In the genomic region with DNA sequence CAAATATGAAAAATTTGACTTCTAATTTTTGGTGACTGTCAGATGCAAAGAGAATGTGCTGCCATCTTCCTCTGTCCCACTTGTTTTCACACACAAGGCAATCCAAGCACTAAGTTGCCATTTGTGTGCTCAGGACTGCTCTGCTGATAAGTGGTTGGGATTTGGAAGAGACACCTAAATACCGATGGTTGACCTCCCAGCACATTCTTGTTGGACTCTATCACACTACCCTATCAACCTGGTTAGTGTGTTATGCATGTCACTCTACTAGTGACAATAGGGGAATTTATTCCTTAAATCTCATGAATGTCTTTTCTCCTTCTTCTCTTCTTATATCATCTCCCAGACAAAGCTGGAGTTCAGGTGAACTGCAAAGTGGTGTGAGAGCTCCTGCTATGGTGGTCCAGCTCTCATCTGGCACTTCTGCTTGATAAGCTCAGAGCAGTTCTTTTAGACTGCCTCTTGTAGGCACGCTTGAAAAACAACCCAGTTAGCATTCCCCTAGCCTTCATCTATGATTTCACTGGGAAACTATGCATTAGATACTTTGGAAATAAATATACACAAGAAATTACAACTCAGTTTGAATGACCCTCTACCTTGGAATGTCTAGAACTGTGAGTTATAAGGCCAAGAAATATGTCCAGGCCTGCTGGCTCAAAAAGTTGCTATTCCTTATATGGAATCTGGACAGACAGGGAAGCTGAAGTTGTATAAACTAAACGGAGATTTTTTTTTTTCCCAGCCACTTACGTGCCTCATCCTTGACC, we compare ENCODE assay signal across 10 cellular contexts.
DNase-seq lines count a peak whose midpoint lies in the region; TF ChIP-seq lines count a peak whose summit lies in the region.
"Had no signal": no experiment of that assay in that cellular context is flagged by ENCODE, and none has a peak within 500 bp of the region (broad histone marks: within the 10 kb centered on the region; RNA-seq: fewer than 3 reads in every experiment).

No MANE protein-coding gene starts in this region.

- no peak overlapping the region for H3K4me3 Mint-ChIP-seq in chondrocyte (ENCODE audit: unreplicated experiment)
- H3K4me3 Mint-ChIP-seq: activated T-helper 1 cell treated with anti-CD3 and anti-CD28 coated beads, Interleukin-12 subunit alpha, Interleukin-12 subunit beta, Interleukin-2, Interleukin-4 antibody, amounts not matched to agents 30 ng/mL and 10 ng/mL and 1 ng/mL, durations not matched to agents 14 hours and 24 hours and 36 hours had no signal

- H3K4me2 ChIP-seq in mesenchymal stem cell (ENCODE audit: low read length, poor library complexity, severe bottlenecking): peak overlapping the region; percentile 39

- H2BK120ac ChIP-seq in mesenchymal stem cell (ENCODE audit: low read depth, low read length): no peak overlapping the region

- H3K14ac ChIP-seq in mesenchymal stem cell (ENCODE audit: low read length in 2 of 2): no peak overlapping the region

- intact Hi-C loops in uterus (cut with DNase I; ENCODE audit: low total_unique reads): no loop called here

- H3K27ac ChIP-seq in mesenchymal stem cell (ENCODE audit: low read length, poor library complexity, severe bottlenecking): peak overlapping the region; percentile 99
- peak overlapping the region; percentile 81 to 90 for H3K27ac ChIP-seq in uterus

- TF ChIP-seq POLR2A in uterus (IDR thresholded peaks at IDR 0.05): no peak

- H3K27me3 ChIP-seq in mesenchymal stem cell (ENCODE audit: control insufficient read depth in 1 of 2, insufficient read depth in 1 of 2, low read length in 2 of 2): no peaks in the 10 kb centered on the region
- H3K27me3 ChIP-seq in uterus: no peaks in the 10 kb centered on the region

- H3K4me1 Mint-ChIP-seq in chondrocyte (ENCODE audit: low read depth): peaks cover 33% of the 10 kb centered on the region

- peak overlapping the region; percentile 80 to 95 for H3K18ac ChIP-seq in mesenchymal stem cell (ENCODE audit: low read depth in 1 of 2, low read length in 2 of 2)

- H3K4ac ChIP-seq in mesenchymal stem cell (ENCODE audit: low read depth in 1 of 2, low read length in 2 of 2): peak overlapping the region; percentile 67 to 93

- peak overlapping the region; percentile 66 for H3K9ac ChIP-seq in mesenchymal stem cell (ENCODE audit: low read length)

- no CpG with 5 or more reads among the region's 4 CpGs for WGBS in mesenchymal stem cell

- H2AK5ac ChIP-seq in mesenchymal stem cell (ENCODE audit: low read length, severe bottlenecking): peak overlapping the region; percentile 100

- H3K27ac Mint-ChIP-seq in chondrocyte (ENCODE audit: unreplicated experiment): peak overlapping the region; percentile 98
- H3K27ac Mint-ChIP-seq: activated T-helper 1 cell treated with anti-CD3 and anti-CD28 coated beads, Interleukin-12 subunit alpha, Interleukin-12 subunit beta, Interleukin-2, Interleukin-4 antibody, amounts not matched to agents 30 ng/mL and 10 ng/mL and 1 ng/mL, durations not matched to agents 14 hours and 24 hours and 36 hours had no signal

- H2BK5ac ChIP-seq in mesenchymal stem cell (ENCODE audit: low read depth, low read length, poor library complexity, severe bottlenecking): peak overlapping the region; percentile 92

- H4K91ac ChIP-seq in mesenchymal stem cell (ENCODE audit: low read length): peak overlapping the region; percentile 94

- H2AFZ ChIP-seq in mesenchymal stem cell (ENCODE audit: low read depth, low read length): no peak overlapping the region

- TF ChIP-seq CTCF in chondrocyte (IDR thresholded peaks at IDR 0.05) (no peak), uterus (IDR thresholded peaks at IDR 0.05) (no peak), GM13977 (IDR thresholded peaks at IDR 0.05; ENCODE audit: extremely low read depth, insufficient read depth, missing control alignments) (no peak)

- no peaks in the 10 kb centered on the region for H3K36me3 ChIP-seq in mesenchymal stem cell (ENCODE audit: control insufficient read depth in 1 of 2, insufficient read depth in 2 of 2, low read depth in 1 of 2, low read length in 2 of 2)
- no peaks in the 10 kb centered on the region for H3K36me3 ChIP-seq in uterus

- in situ Hi-C loops in GM13977 (cut with MboI; ENCODE audit: low pct_unique_long_range_greater_than_20kb, low sequenced_read_pairs, unreplicated experiment): no loop called here

- H3K27me3 Mint-ChIP-seq in chondrocyte (ENCODE audit: low read depth): no peaks in the 10 kb centered on the region

- no peaks in the 10 kb centered on the region for H3K79me1 ChIP-seq in mesenchymal stem cell (replicated peaks; ENCODE audit: low read length, poor library complexity, severe bottlenecking)

- H4K8ac ChIP-seq in mesenchymal stem cell (ENCODE audit: low read length): peak overlapping the region; percentile 95

- H3K36me3 Mint-ChIP-seq in chondrocyte (ENCODE audit: low read depth): no peaks in the 10 kb centered on the region

- H3K4me1 ChIP-seq in mesenchymal stem cell (ENCODE audit: control insufficient read depth, insufficient read depth, low read depth, low read length) (peaks cover 1% of the 10 kb centered on the region), uterus (peaks cover 0 to 6% of the 10 kb centered on the region in 2 donors)

- peaks cover 7% of the 10 kb centered on the region for H3K9me3 Mint-ChIP-seq in chondrocyte (ENCODE audit: low read depth)
- H3K9me3 Mint-ChIP-seq: activated T-helper 1 cell treated with anti-CD3 and anti-CD28 coated beads, Interleukin-12 subunit alpha, Interleukin-12 subunit beta, Interleukin-2, Interleukin-4 antibody, amounts not matched to agents 30 ng/mL and 10 ng/mL and 1 ng/mL, durations not matched to agents 14 hours and 24 hours and 36 hours had no signal

- peak overlapping the region; percentile 94 to 96 for H2BK12ac ChIP-seq in mesenchymal stem cell (ENCODE audit: low read length in 2 of 2)

- H3K4me3 ChIP-seq in mesenchymal stem cell (ENCODE audit: insufficient read depth in 1 of 2, low read depth in 1 of 2, low read length in 2 of 2) (peak overlapping the region in 1 of 2 experiments; percentile 32), uterus (no peak overlapping the region)

- H3K23ac ChIP-seq in mesenchymal stem cell (ENCODE audit: low read length in 2 of 2): no peak overlapping the region

- DNase-seq in LHCN-M2 (ENCODE audit: low read depth) (peak; percentile 86), chondrocyte (ENCODE audit: low spot score) (no peak), mesenchymal stem cell (peak; percentile 99), uterus (peak in 1 of 2 donors; percentile 55), GM13977 (ENCODE audit: low spot score) (no peak)
- DNase-seq in activated CD8-positive, alpha-beta memory T cell treated with anti-CD3 and anti-CD28 coated beads, Interleukin-2, amount 50 U/mL, for 4 hours: no peak
- no peak for DNase-seq in stimulated activated CD4-positive, alpha-beta T cell treated with anti-CD3 and anti-CD28 coated beads, Interleukin-4, amount 100 ng/mL, for 1 hour
- DNase-seq: mesendoderm, T-helper 9 cell had no signal

- no peaks in the 10 kb centered on the region for H3K9me3 ChIP-seq in mesenchymal stem cell (ENCODE audit: control insufficient read depth, low read length)
- H3K9me3 ChIP-seq in uterus: no peaks in the 10 kb centered on the region

- H2BK15ac ChIP-seq in mesenchymal stem cell (ENCODE audit: low read depth, poor library complexity, severe bottlenecking): no peak overlapping the region

Comparison
In these comparisons a context has a peak if more than half of its experiments do, and no peak if none do; other contexts are left out.
1. DNase-seq: peak in LHCN-M2 (single experiment) and mesenchymal stem cell (single experiment); none in chondrocyte (single experiment), activated CD8-positive, alpha-beta memory T cell treated with anti-CD3 and anti-CD28 coated beads, Interleukin-2, amount 50 U/mL, for 4 hours (single experiment), stimulated activated CD4-positive, alpha-beta T cell treated with anti-CD3 and anti-CD28 coated beads, Interleukin-4, amount 100 ng/mL, for 1 hour (single experiment) and GM13977 (single experiment).